Comparison of ENCODE assay signal across 5 cellular contexts in genomic region chr2:70055259-70055658, GRCh38. TPM values are rescaled to one million over a fixed set of nuclear protein-coding genes. Genes with fewer than 3 reads are reported as not detected.
DNase-seq lines count a peak whose midpoint lies in the region; ATAC-seq, FAIRE-seq and TF ChIP-seq lines count a peak whose summit lies in the region.
"Not testable (repeated sequence)": the region's sequence is repeated elsewhere in the genome, so short reads cannot be mapped to it uniquely, and the experiment has no call there.

No MANE protein-coding gene starts in this region.

- not testable (repeated sequence) for TF ChIP-seq RAD21 in K562 (CRISPR knock-in tag; conservative IDR thresholded peaks at IDR 0.05 in 1 of 2, IDR thresholded peaks at IDR 0.05 in 1 of 2)

- TF ChIP-seq POLR2A in K562 (conservative IDR thresholded peaks at IDR 0.05) = not testable (repeated sequence)

- not testable (repeated sequence) for DNase-seq in K562 (ENCODE audit: extremely low read depth in 1 of 4, low spot score in 3 of 4); urothelium cell line (ENCODE audit: low spot score)

- BruUV-seq in K562 (replicated peaks; lab: Mats Ljungman, UMichigan) = not testable (repeated sequence)

- not testable (repeated sequence) for H3K4me2 ChIP-seq in K562 (ENCODE audit: insufficient read depth, low read length)

- not testable (repeated sequence) for H3K4me3 ChIP-seq in HEK293 (ENCODE audit: low read depth, low read length); K562; neutrophil (ENCODE audit: low read depth in 1 of 2, low read length in 1 of 2)

- H3K27me3 ChIP-seq in K562 (ENCODE audit: control insufficient read depth in 2 of 2, insufficient read depth in 2 of 2, low read length in 2 of 2); neutrophil: not testable (repeated sequence)

- not testable (repeated sequence) for H3K4me1 ChIP-seq in HEK293 (ENCODE audit: control insufficient read depth, insufficient read depth, low read length); K562 (replicated peaks in 1 of 2; ENCODE audit: control insufficient read depth in 2 of 2, insufficient read depth in 2 of 2, low read length in 2 of 2)
- peaks cover 14 to 22% of the 10 kb centered on the region in 2 experiments for H3K4me1 ChIP-seq in neutrophil (ENCODE audit: control insufficient read depth in 1 of 2, insufficient read depth in 1 of 2, low read depth in 1 of 2, low read length in 1 of 2)

- intact Hi-C loops in K562 (cut with micrococcal nuclease) = not testable (repeated sequence)

- not testable (repeated sequence) for H3K9me1 ChIP-seq in K562 (ENCODE audit: control insufficient read depth, insufficient read depth, low read length)

- not testable (repeated sequence) for H3K9ac ChIP-seq in K562 (ENCODE audit: insufficient read depth in 1 of 2, low read depth in 2 of 2, low read length in 2 of 2)

- in situ Hi-C loops in K562 (cut with MboI) = not testable (repeated sequence)

- not testable (repeated sequence) for H4K20me1 ChIP-seq in K562 (replicated peaks; ENCODE audit: control insufficient read depth, insufficient read depth, low read length)

- CTCF ChIA-PET in HEK293 (lab: Yijun Ruan, JAX); K562 (lab: Yijun Ruan, JAX; ENCODE audit: low intra/inter-chr PET ratio): not testable (repeated sequence)

- not testable (repeated sequence) for H2AFZ ChIP-seq in K562 (ENCODE audit: low read depth, low read length)

- not testable (repeated sequence) for FAIRE-seq in K562 (lab: Jason Lieb, UNC)
- FAIRE-seq in urothelium cell line (lab: Jason Lieb, UNC) = peak; percentile 65

- peaks cover 33 to 69% of the 10 kb centered on the region in 2 experiments for H3K36me3 ChIP-seq in HEK293 (ENCODE audit: control insufficient read depth in 2 of 2, insufficient read depth in 1 of 2, low read length in 2 of 2)
- peaks cover 27% of the 10 kb centered on the region for H3K36me3 ChIP-seq in K562 (ENCODE audit: control insufficient read depth, insufficient read depth, low read length)
- H3K36me3 ChIP-seq in neutrophil = not testable (repeated sequence)

- not testable (repeated sequence) for TF ChIP-seq CTCF in HEK293 (tag by site-specific recombination; IDR thresholded peaks at IDR 0.05); K562 (IDR thresholded peaks at IDR 0.05 in 2 of 3, conservative IDR thresholded peaks at IDR 0.05 in 1 of 3; ENCODE audit: insufficient read depth in 2 of 3, low read depth in 1 of 3, low read length in 3 of 3); neutrophil (IDR thresholded peaks at IDR 0.05)

- POLR2A ChIA-PET in HEK293 (lab: Yijun Ruan, JAX) = interaction anchor here (0.6 kb wide), 1 partner anchor 11 kb away, joined by 5 read pairs; no protein-coding TSS in a partner anchor
- POLR2A ChIA-PET in K562 (lab: Yijun Ruan, JAX) = interaction anchor here (1.1 kb wide), 1 partner anchor 13 kb away, joined by 3 read pairs; no protein-coding TSS in a partner anchor

- H3K9me3 ChIP-seq in HEK293 (ENCODE audit: control insufficient read depth, insufficient read depth, low read depth, low read length); K562 (replicated peaks; ENCODE audit: control insufficient read depth, insufficient read depth, low read depth, low read length); neutrophil: not testable (repeated sequence)

- ATAC-seq in SK-N-SH treated with all-trans-retinoic acid at 6 μM for 48 hours, K562: not testable (repeated sequence)

- H3K27ac ChIP-seq in HEK293 (ENCODE audit: extremely low read depth, low read depth, low read length); K562 (ENCODE audit: extremely low read depth, low read depth, low read length): not testable (repeated sequence)
- peak overlapping the region; percentile 41 for H3K27ac ChIP-seq in neutrophil

- not testable (repeated sequence) for TF ChIP-seq EP300 in K562 (IDR thresholded peaks at IDR 0.05; ENCODE audit: low read length)

- H3K79me2 ChIP-seq in K562 (ENCODE audit: control insufficient read depth, insufficient read depth, low read length) = not testable (repeated sequence)

- WGBS in K562 (ENCODE audit: insufficient coverage, low coverage, missing lambda C conversion rate) = 91% methylated on average over 4 of the region's 4 CpGs

TF ChIP-seq in HEK293, 187 proteins besides CTCF, POLR2A, EP300 and RAD21:
- TF ChIP-seq ZNF146 (tag by site-specific recombination; IDR thresholded peaks at IDR 0.05) = peak; percentile 91
- TF ChIP-seq, protein P1, sequence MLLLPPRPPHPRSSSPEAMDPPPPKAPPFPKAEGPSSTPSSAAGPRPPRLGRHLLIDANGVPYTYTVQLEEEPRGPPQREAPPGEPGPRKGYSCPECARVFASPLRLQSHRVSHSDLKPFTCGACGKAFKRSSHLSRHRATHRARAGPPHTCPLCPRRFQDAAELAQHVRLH (tag by site-specific recombination; IDR thresholded peaks at IDR 0.05) = 0 out of 2 replicates have a peak, but pooled peaks have one; percentile 36

TF ChIP-seq in SK-N-SH treated with all-trans-retinoic acid at 6 μM for 48 hours, 23 proteins besides CTCF, POLR2A, EP300 and RAD21:
- peak; percentile 20; the same call in 1 of the 2 replicates for TF ChIP-seq ZNF8 (CRISPR knock-in tag; IDR thresholded peaks at IDR 0.05)

TF ChIP-seq in K562, 482 proteins besides CTCF, POLR2A, EP300 and RAD21:
- TF ChIP-seq ZNF146 (CRISPR knock-in tag; IDR thresholded peaks at IDR 0.05; ENCODE audit: unreplicated experiment) = peak; percentile 77

RNA-seq across cellular contexts. Expression of gene PCBP1, which starts 32.0 kb away (rescaled TPM):
- total RNA-seq in K562 (2011; cell fraction: chromatin; rRNA removed; ENCODE audit: low replicate concordance) = 30.2 and 53.7 TPM in 2 replicates
- 60.7 and 63.0 TPM in 2 replicates for total RNA-seq in K562 (2011; cell fraction: nucleolus; rRNA removed)
- total RNA-seq in K562 (2011; cell fraction: nucleoplasm; rRNA removed) = 58.0 and 69.2 TPM in 2 replicates
- total RNA-seq in K562 (2014; rRNA removed) (78.1 and 99.4 TPM in 2 replicates), K562 (2014; rRNA removed; fragmentation: Illumina TruSeq; extraction: Trizol) (58.9 and 61.9 TPM in 2 replicates), K562 (2015; rRNA removed; fragmentation: Illumina TruSeq; extraction: Trizol) (72.5 and 76.0 TPM in 2 replicates), K562 (2021) (407 and 420 TPM in 2 replicates)
- polyA plus RNA-seq in K562 (2011; rRNA removed) (122 and 123 TPM in 2 replicates), K562 (2014; fragmentation: Illumina TruSeq; extraction: Trizol) (347 and 391 TPM in 2 replicates), K562 (2014; fragmentation: Nextera tagmentation; extraction: Ambion mirVana) (10 to 100 TPM; 19.2 to 23.9 TPM), K562 (2014; rRNA removed) (212 and 227 TPM in 2 replicates)
- 131 and 249 TPM in 2 replicates for polyA plus RNA-seq in K562 (2011; cell fraction: cytosol; rRNA removed)
- 78.5 and 114 TPM in 2 replicates for polyA plus RNA-seq in K562 (2011; cell fraction: nucleus; rRNA removed)
- polyA plus RNA-seq in K562 (2012) = 431 TPM in 2 replicates
- polyA minus RNA-seq in K562 (2011; rRNA and poly(A)+ RNA removed) = 55.6 and 69.8 TPM in 2 replicates
- polyA minus RNA-seq in K562 (2011; cell fraction: cytosol; rRNA and poly(A)+ RNA removed) = 92.3 and 95.3 TPM in 2 replicates
- 36.1 and 36.7 TPM in 2 replicates for polyA minus RNA-seq in K562 (2011; cell fraction: nucleus; rRNA and poly(A)+ RNA removed)
